9 cellular contexts compared by ENCODE assay signal in the genomic region with DNA sequence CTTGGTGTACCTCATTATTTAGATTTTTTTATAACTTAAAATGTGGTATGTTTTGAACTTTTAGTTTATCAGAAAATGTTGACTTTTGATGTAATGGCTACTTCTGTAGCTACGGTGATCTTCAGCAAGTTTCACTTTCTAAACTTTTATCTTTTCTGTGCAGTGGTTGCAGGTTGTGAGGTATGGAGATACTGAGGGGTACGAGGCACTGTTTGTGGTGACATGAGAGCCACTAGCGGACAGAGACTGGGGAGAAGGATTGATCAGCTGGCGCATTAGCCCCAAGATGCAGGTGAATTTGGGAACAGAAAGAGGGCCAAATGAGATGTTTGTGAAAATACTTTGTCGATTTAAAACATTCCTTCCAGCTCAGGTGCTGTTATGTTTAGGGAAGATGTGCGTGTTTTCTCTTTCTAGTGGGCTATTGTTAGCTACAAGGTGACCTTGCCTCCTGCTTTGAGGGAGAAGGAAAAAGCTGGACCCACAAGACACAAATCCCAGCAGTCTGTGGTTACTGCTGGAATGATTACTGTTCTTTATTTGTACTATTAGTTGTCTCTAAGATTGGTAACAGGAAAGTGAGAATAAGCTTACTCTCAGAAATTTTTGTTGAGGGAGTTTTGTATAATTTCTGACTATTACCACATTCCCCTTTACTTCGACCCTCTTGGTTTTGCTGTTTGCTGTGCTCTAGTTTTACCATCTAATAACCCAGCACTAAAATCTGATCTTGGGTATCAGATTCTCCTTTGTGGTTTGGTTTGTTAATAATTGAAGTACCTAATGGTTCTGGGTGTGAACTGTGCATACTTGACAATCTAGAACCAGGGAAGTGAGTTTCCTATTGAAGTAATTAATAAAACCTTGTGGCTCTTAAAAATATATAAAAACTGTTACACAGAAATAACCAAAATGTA.
DNase-seq lines count a peak whose midpoint lies in the region; ATAC-seq and TF ChIP-seq lines count a peak whose summit lies in the region.
"Had no signal": no experiment of that assay in that cellular context is flagged by ENCODE, and none has a peak within 500 bp of the region (broad histone marks: within the 10 kb centered on the region; RNA-seq: fewer than 3 reads in every experiment).

No MANE protein-coding gene starts in this region.

- peaks cover 2% of the 10 kb centered on the region for H3K36me3 Mint-ChIP-seq in activated T-cell treated with anti-CD3 and anti-CD28 coated beads, Interleukin-2, amount 50 U/mL, for 4 hours (ENCODE audit: insufficient read depth)
- H3K36me3 Mint-ChIP-seq in chondrocyte (ENCODE audit: low read depth), result no peaks in the 10 kb centered on the region

- peak overlapping the region; percentile 83 for H3K4me3 Mint-ChIP-seq in activated T-cell treated with anti-CD3 and anti-CD28 coated beads, Interleukin-2, amount 50 U/mL, for 4 hours
- no peak overlapping the region for H3K4me3 Mint-ChIP-seq in chondrocyte (ENCODE audit: unreplicated experiment)

- H3K9me3 Mint-ChIP-seq in activated T-cell treated with anti-CD3 and anti-CD28 coated beads, Interleukin-2, amount 50 U/mL, for 4 hours, result no peaks in the 10 kb centered on the region
- H3K9me3 Mint-ChIP-seq in chondrocyte (ENCODE audit: low read depth), result no peaks in the 10 kb centered on the region

- peaks cover 82% of the 10 kb centered on the region for H3K4me1 Mint-ChIP-seq in activated T-cell treated with anti-CD3 and anti-CD28 coated beads, Interleukin-2, amount 50 U/mL, for 4 hours (ENCODE audit: low read depth)
- peaks cover 61% of the 10 kb centered on the region for H3K4me1 Mint-ChIP-seq in chondrocyte (ENCODE audit: low read depth)

- no peaks in the 10 kb centered on the region for H3K27me3 Mint-ChIP-seq in activated T-cell treated with anti-CD3 and anti-CD28 coated beads, Interleukin-2, amount 50 U/mL, for 4 hours (ENCODE audit: low read depth)
- no peaks in the 10 kb centered on the region for H3K27me3 Mint-ChIP-seq in chondrocyte (ENCODE audit: low read depth)

- peaks cover 30 to 87% (median 58%) of the 10 kb centered on the region in 4 donors for H3K4me1 ChIP-seq in stomach

- peak overlapping the region in 2 of 4 donors; percentile 10 to 21 for H3K4me3 ChIP-seq in stomach
- H3K4me3 ChIP-seq in H7 (ENCODE audit: insufficient read depth, low read depth, low read length), result no peak overlapping the region
- peak overlapping the region in 1 of 59 donors; percentile 6 for H3K4me3 ChIP-seq in dorsolateral prefrontal cortex
- H3K4me3 ChIP-seq: thoracic aorta had no signal

- DNase-seq in activated T-cell treated with anti-CD3 and anti-CD28 coated beads, Interleukin-2, amount 50 U/mL, for 4 hours, result no peak
- DNase-seq in activated T-cell treated with anti-CD3 and anti-CD28 coated beads, Interleukin-2, amount 50 U/mL, for 48 hours, result no peak
- DNase-seq in chondrocyte (ENCODE audit: low spot score) (no peak), stomach (no peak), cerebellar cortex (ENCODE audit: low spot score) (no peak), H7 (no peak), dorsolateral prefrontal cortex (no peak)

- no peak for TF ChIP-seq POLR2A in stomach (IDR thresholded peaks at IDR 0.05)

- no peaks in the 10 kb centered on the region for H3K9me3 ChIP-seq in stomach
- H3K9me3 ChIP-seq: thoracic aorta had no signal

- H3K36me3 ChIP-seq in stomach (no peaks in the 10 kb centered on the region), H7 (replicated peaks; ENCODE audit: control insufficient read depth, insufficient read depth, low read length) (no peaks in the 10 kb centered on the region)
- H3K36me3 ChIP-seq: thoracic aorta had no signal

- no peak for TF ChIP-seq CTCF in chondrocyte (IDR thresholded peaks at IDR 0.05)
- no peak for TF ChIP-seq CTCF in stomach (IDR thresholded peaks at IDR 0.05)
- no peak for TF ChIP-seq CTCF in dorsolateral prefrontal cortex (IDR thresholded peaks at IDR 0.05 in 54 of 56, conservative IDR thresholded peaks at IDR 0.05 in 2 of 56; ENCODE audit: low read depth in 1 of 56, partially characterized antibody in 56 of 56)

- WGBS in stomach, 5 donors, result 15 to 48% (median 36%) methylated on average over 7 of the region's 7 CpGs

- TF ChIP-seq EP300 in stomach (IDR thresholded peaks at IDR 0.05), result no peak

- H3K27ac Mint-ChIP-seq in chondrocyte (ENCODE audit: unreplicated experiment), result peak overlapping the region; percentile 65

- H3K27me3 ChIP-seq in stomach (no peaks in the 10 kb centered on the region), H7 (ENCODE audit: control insufficient read depth, insufficient read depth, low read length) (no peaks in the 10 kb centered on the region), dorsolateral prefrontal cortex (no peaks in the 10 kb centered on the region)

- peak overlapping the region; percentile 56 to 80 (median 72) for H3K27ac ChIP-seq in stomach
- H3K27ac ChIP-seq in dorsolateral prefrontal cortex, result peak overlapping the region in 13 of 59 donors; percentile 3 to 52 (median 29)
- H3K27ac ChIP-seq: thoracic aorta had no signal

- ATAC-seq in activated T-cell treated with anti-CD3 and anti-CD28 coated beads, Interleukin-2, amount 50 U/mL, for 4 hours, result peak; percentile 24 to 28
- peak; percentile 49 for ATAC-seq in HG03432 (IDR thresholded peaks at IDR 0.05; ENCODE audit: unreplicated experiment)

- intact Hi-C loops in stomach (cut with DNase I; ENCODE audit: low total_unique reads), result no loop called here
- intact Hi-C loops in dorsolateral prefrontal cortex (cut with DNase I), result no loop called here
